ENCODE assay signal across 10 cellular contexts in genomic region chr7:2165610-2166594, GRCh38.
DNase-seq lines count a peak whose midpoint lies in the region; ATAC-seq and TF ChIP-seq lines count a peak whose summit lies in the region.
"Had no signal": no experiment of that assay in that cellular context is flagged by ENCODE, and none has a peak within 500 bp of the region (broad histone marks: within the 10 kb centered on the region; RNA-seq: fewer than 3 reads in every experiment).

No MANE protein-coding gene starts in this region.

- peak; percentile 90 for DNase-seq in GM13977 (ENCODE audit: low spot score)
- peak; percentile 60 to 83 (median 82) for DNase-seq in right cardiac atrium
- no peak for DNase-seq in stimulated activated CD4-positive, alpha-beta T cell treated with anti-CD3 and anti-CD28 coated beads, Interleukin-2, amount 100 ng/mL, for 48 hours
- DNase-seq in mammary epithelial cell: no peak
- no peak for DNase-seq in COLO829 (ENCODE audit: low spot score)
- DNase-seq in activated T-cell treated with anti-CD3 and anti-CD28 coated beads, Interleukin-2, amount 50 U/mL, for 4 hours: no peak
- DNase-seq: activated T-cell treated with anti-CD3 and anti-CD28 coated beads, Interleukin-2, amount 50 U/mL, for 48 hours; SHP77 treated with DMSO at 0.1 percent for 48 hours had no signal

- no peaks in the 10 kb centered on the region for H3K27me3 Mint-ChIP-seq in activated T-cell treated with anti-CD3 and anti-CD28 coated beads, Interleukin-2, amount 50 U/mL, for 4 hours (ENCODE audit: low read depth)

- no peak overlapping the region for H3K4me3 Mint-ChIP-seq in activated T-cell treated with anti-CD3 and anti-CD28 coated beads, Interleukin-2, amount 50 U/mL, for 4 hours

- H3K4me3 ChIP-seq in right cardiac atrium (ENCODE audit: low read length) (no peak overlapping the region), mammary epithelial cell (replicated peaks in 1 of 3; ENCODE audit: insufficient read depth in 1 of 3, low read depth in 2 of 3, low read length in 3 of 3) (no peak overlapping the region)

- no peaks in the 10 kb centered on the region for H3K9me3 Mint-ChIP-seq in activated T-cell treated with anti-CD3 and anti-CD28 coated beads, Interleukin-2, amount 50 U/mL, for 4 hours

- no peak overlapping the region for H2AFZ ChIP-seq in mammary epithelial cell (ENCODE audit: low read depth, low read length)

- H3K4me2 ChIP-seq in mammary epithelial cell (ENCODE audit: insufficient read depth, low read depth, low read length): no peak overlapping the region

- H3K9me3 ChIP-seq in right cardiac atrium (ENCODE audit: control insufficient read depth, low read length) (no peaks in the 10 kb centered on the region), mammary epithelial cell (replicated peaks; ENCODE audit: insufficient read depth, low read length) (no peaks in the 10 kb centered on the region)

- intact Hi-C loops in right cardiac atrium (cut with DNase I): no loop called here
- intact Hi-C loops in mammary epithelial cell (cut with micrococcal nuclease): no loop called here

- peak; percentile 91 for ATAC-seq in GM21423 (IDR thresholded peaks at IDR 0.05; ENCODE audit: unreplicated experiment)
- ATAC-seq in HG03378 (IDR thresholded peaks at IDR 0.05; ENCODE audit: unreplicated experiment): peak; percentile 88
- peak; percentile 57 to 68 for ATAC-seq in right cardiac atrium
- no peak for ATAC-seq in activated T-cell treated with anti-CD3 and anti-CD28 coated beads, Interleukin-2, amount 50 U/mL, for 4 hours

- in situ Hi-C loops in GM13977 (cut with MboI; ENCODE audit: low pct_unique_long_range_greater_than_20kb, low sequenced_read_pairs, unreplicated experiment) (no loop called here), mammary epithelial cell (cut with MboI; ENCODE audit: low sequenced_read_pairs in 2 of 2) (no loop called here)

- dilution Hi-C loops in mammary epithelial cell (cut with HindIII; ENCODE audit: low sequenced_read_pairs): no loop called here

- H3K36me3 Mint-ChIP-seq in activated T-cell treated with anti-CD3 and anti-CD28 coated beads, Interleukin-2, amount 50 U/mL, for 4 hours (ENCODE audit: insufficient read depth): peaks cover 12% of the 10 kb centered on the region

- no peaks in the 10 kb centered on the region for H3K27me3 ChIP-seq in right cardiac atrium (ENCODE audit: control insufficient read depth, insufficient read depth)
- no peaks in the 10 kb centered on the region for H3K27me3 ChIP-seq in mammary epithelial cell (ENCODE audit: insufficient read depth, low read length)

- no peaks in the 10 kb centered on the region for H3K79me2 ChIP-seq in mammary epithelial cell (ENCODE audit: insufficient read depth, low read length)

- no peak overlapping the region for H3K9ac ChIP-seq in mammary epithelial cell (ENCODE audit: insufficient read depth, low read length)

- no peak overlapping the region for H3K27ac ChIP-seq in right cardiac atrium (ENCODE audit: low read length)
- no peak overlapping the region for H3K27ac ChIP-seq in mammary epithelial cell (ENCODE audit: insufficient read depth, low read depth, low read length)

- no TSS peak for BruUV-seq in mammary epithelial cell (replicated peaks; lab: Mats Ljungman, UMichigan)

- CTCF ChIA-PET in mammary epithelial cell (lab: Charles Lee; ENCODE audit: low non-redundant PET): no interaction called here

- no peak for TF ChIP-seq CTCF in GM13977 (IDR thresholded peaks at IDR 0.05; ENCODE audit: extremely low read depth, insufficient read depth, missing control alignments)
- TF ChIP-seq CTCF in mammary epithelial cell (conservative IDR thresholded peaks at IDR 0.05 in 1 of 2, IDR thresholded peaks at IDR 0.05 in 1 of 2; ENCODE audit: extremely low read depth in 1 of 2, insufficient read depth in 1 of 2, low read depth in 1 of 2, low read length in 2 of 2): no peak

- H3K4me1 Mint-ChIP-seq in activated T-cell treated with anti-CD3 and anti-CD28 coated beads, Interleukin-2, amount 50 U/mL, for 4 hours (ENCODE audit: low read depth): no peaks in the 10 kb centered on the region

- no peaks in the 10 kb centered on the region for H4K20me1 ChIP-seq in mammary epithelial cell (ENCODE audit: insufficient read depth, low read length)

- H3K4me1 ChIP-seq in right cardiac atrium (ENCODE audit: control insufficient read depth, insufficient read depth, low read length) (no peaks in the 10 kb centered on the region), mammary epithelial cell (ENCODE audit: insufficient read depth, low read length) (peaks cover 13% of the 10 kb centered on the region)

- WGBS in right cardiac atrium: 71% methylated on average over 28 of the region's 28 CpGs
- 98% methylated on average over 24 of the region's 28 CpGs for WGBS in mammary epithelial cell (ENCODE audit: low coverage, missing lambda C conversion rate)

- H3K36me3 ChIP-seq in mammary epithelial cell (ENCODE audit: insufficient read depth, low read length): no peaks in the 10 kb centered on the region

Comparison
In these comparisons a context has a peak if more than half of its experiments do, and no peak if none do; other contexts are left out.
1. DNase-seq: peak in GM13977 (single experiment) and right cardiac atrium (3 of 3); none in stimulated activated CD4-positive, alpha-beta T cell treated with anti-CD3 and anti-CD28 coated beads, Interleukin-2, amount 100 ng/mL, for 48 hours (0 of 2), mammary epithelial cell (single experiment), COLO829 (single experiment) and activated T-cell treated with anti-CD3 and anti-CD28 coated beads, Interleukin-2, amount 50 U/mL, for 4 hours (single experiment).
2. ATAC-seq: peak in GM21423 (single experiment), HG03378 (single experiment) and right cardiac atrium (2 of 2); none in activated T-cell treated with anti-CD3 and anti-CD28 coated beads, Interleukin-2, amount 50 U/mL, for 4 hours (0 of 2).